ENCODE assay signal across 19 cellular contexts in the genomic region with DNA sequence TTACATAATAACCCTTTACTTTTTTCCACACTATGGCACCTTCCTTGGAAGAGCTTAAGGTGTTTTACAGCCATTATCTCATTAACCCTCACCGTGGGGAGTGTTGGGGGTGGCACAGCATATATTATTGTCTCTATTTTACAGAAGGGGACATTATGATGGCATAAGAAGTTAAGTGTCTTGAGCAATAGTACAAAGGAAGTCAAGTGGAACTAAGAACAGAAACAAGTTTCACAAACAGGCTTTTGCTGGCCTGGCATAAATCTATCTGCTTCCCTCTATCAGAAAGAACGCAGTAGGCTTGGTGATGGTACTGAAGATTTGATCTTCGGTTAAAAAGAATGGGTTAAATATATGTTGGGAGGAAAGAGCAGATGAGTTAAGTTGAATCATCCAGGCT.
DNase-seq lines count a peak whose midpoint lies in the region; TF ChIP-seq lines count a peak whose summit lies in the region.
"Had no signal": no experiment of that assay in that cellular context is flagged by ENCODE, and none has a peak within 500 bp of the region (broad histone marks: within the 10 kb centered on the region; RNA-seq: fewer than 3 reads in every experiment).

No MANE protein-coding gene starts in this region.

- DNase-seq in HL-60 (ENCODE audit: low read depth in 1 of 2, low spot score in 1 of 2) (peak; percentile 34 to 48), NCI-H2107 (lab: John Stamatoyannopoulos, UW) (peak; percentile 24), NOMO-1 treated with dmso at 0.1 percent for 144 hours (lab: John Stamatoyannopoulos, UW; ENCODE audit: unreplicated experiment) (peak; percentile 63), pons (ENCODE audit: low spot score) (peak; percentile 25), ureter (ENCODE audit: low spot score) (no peak)
- no peak for DNase-seq in activated effector memory CD4-positive, alpha-beta T cell treated with Interleukin-2 at 50 U/mL for 16 hours
- DNase-seq in activated naive CD4-positive, alpha-beta T cell treated with Interleukin-2 at 50 U/mL for 16 hours: no peak
- DNase-seq: ACHN; BE2C; CD8-positive, alpha-beta T cell; DMS 273 treated with DMSO at 0.1 percent for 48 hours; HCEC 1CT; Kasumi-1; NCI-H1092; NCI-H187; NCI-H510A; Peyer's patch; SHP77; SW 1271 had no signal

- no peaks in the 10 kb centered on the region for H3K27me3 ChIP-seq in HL-60 (ENCODE audit: insufficient read depth, poor library complexity, severe bottlenecking)
- H3K27me3 ChIP-seq: BE2C, Peyer's patch had no signal

- H3K4me3 ChIP-seq in HL-60 (replicated peaks; ENCODE audit: insufficient read depth, low read length): no peak overlapping the region
- H3K4me3 ChIP-seq: Peyer's patch had no signal

- no peak for TF ChIP-seq CTCF in HL-60 (IDR thresholded peaks at IDR 0.05; ENCODE audit: insufficient read depth, low read length)

- peak overlapping the region; percentile 37 for H3K27ac ChIP-seq in HL-60 (replicated peaks)
- H3K27ac ChIP-seq: Peyer's patch had no signal

Comparison
In these comparisons a context has a peak if more than half of its experiments do, and no peak if none do; other contexts are left out.
1. DNase-seq: peak in HL-60 (2 of 2), NCI-H2107 (single experiment), NOMO-1 treated with dmso at 0.1 percent for 144 hours (single experiment) and pons (single experiment); none in activated effector memory CD4-positive, alpha-beta T cell treated with Interleukin-2 at 50 U/mL for 16 hours (single experiment), ureter (single experiment) and activated naive CD4-positive, alpha-beta T cell treated with Interleukin-2 at 50 U/mL for 16 hours (single experiment).